35 cellular contexts compared by ENCODE assay signal in genomic region chr22:44301039-44301438, GRCh38. TPM values are rescaled to one million over a fixed set of nuclear protein-coding genes. Genes with fewer than 3 reads are reported as not detected.
"Had no signal": no experiment of that assay in that cellular context is flagged by ENCODE, and none has a peak within 500 bp of the region (broad histone marks: within the 10 kb centered on the region; RNA-seq: fewer than 3 reads in every experiment).

No MANE protein-coding gene starts in this region.

- H3K36me3 ChIP-seq: ascending aorta, cardiac muscle cell had no signal

- H3K4me1 Mint-ChIP-seq: activated B cell treated with CpG ODN at 0.5 μM for 24 hours; activated CD4-positive, alpha-beta T cell treated with anti-CD3 and anti-CD28 coated beads, Interleukin-2, amount 10 ng/mL, durations not matched to agents 24 days and 14 days; activated naive CD4-positive, alpha-beta T cell treated with anti-CD3 and anti-CD28 coated beads, Interleukin-2, amount 10 ng/mL, durations not matched to agents 7 days and 5 days; activated naive CD4-positive, alpha-beta T cell treated with anti-CD3 and anti-CD28 coated beads, Interleukin-2, amount 50 U/mL, for 24 hours; activated naive CD8-positive, alpha-beta T cell treated with anti-CD3 and anti-CD28 coated beads, Interleukin-2, amount 10 ng/mL, durations not matched to agents 7 days and 5 days; activated naive CD8-positive, alpha-beta T cell treated with anti-CD3 and anti-CD28 coated beads, Interleukin-2, amount 50 U/mL, for 24 hours; central memory CD8-positive, alpha-beta T cell had no signal

- H3K27me3 Mint-ChIP-seq: activated CD4-positive, alpha-beta T cell treated with anti-CD3 and anti-CD28 coated beads, Interleukin-2, amount 10 ng/mL, durations not matched to agents 24 days and 14 days; activated naive CD4-positive, alpha-beta T cell treated with anti-CD3 and anti-CD28 coated beads, Interleukin-2, amount 50 U/mL, for 24 hours; activated naive CD8-positive, alpha-beta T cell had no signal

- DNase-seq: activated B cell treated with CpG ODN at 0.5 μM for 24 hours; activated CD4-positive, alpha-beta memory T cell treated with anti-CD3 and anti-CD28 coated beads for 36 hours; activated CD4-positive, alpha-beta T cell treated with anti-CD3 and anti-CD28 coated beads for 4 hours; activated CD4-positive, alpha-beta T cell treated with anti-CD3 and anti-CD28 coated beads, Interleukin-2, amount 10 ng/mL, durations not matched to agents 24 days and 14 days; activated CD4-positive, alpha-beta T cell treated with anti-CD3 and anti-CD28 coated beads, Interleukin-2, amount 50 U/mL, for 1 hour; activated CD4-positive, alpha-beta T cell treated with anti-CD3 and anti-CD28 coated beads, Interleukin-2, amount 50 U/mL, for 4 hours; activated CD4-positive, CD25-positive, alpha-beta regulatory T cell treated with anti-CD3 and anti-CD28 coated beads, Interleukin-2, amount 50 U/mL, for 72 hours; activated CD8-positive, alpha-beta memory T cell treated with anti-CD3 and anti-CD28 coated beads, Interleukin-2, amount 50 U/mL, for 4 hours; activated CD8-positive, alpha-beta T cell treated with anti-CD3 and anti-CD28 coated beads for 36 hours; activated effector memory CD4-positive, alpha-beta T cell treated with Interleukin-2 at 50 U/mL for 16 hours; activated gamma-delta T cell; activated naive CD4-positive, alpha-beta T cell treated with anti-CD3 and anti-CD28 coated beads, Interleukin-2, amount 10 ng/mL, durations not matched to agents 7 days and 5 days; activated naive CD4-positive, alpha-beta T cell treated with Interleukin-2 at 50 U/mL for 16 hours; activated naive CD8-positive, alpha-beta T cell treated with anti-CD3 and anti-CD28 coated beads, Interleukin-2, amount 10 ng/mL, durations not matched to agents 7 days and 5 days; activated naive CD8-positive, alpha-beta T cell treated with anti-CD3 and anti-CD28 coated beads, Interleukin-2, amount 50 U/mL, for 24 hours; activated T-cell treated with anti-CD3 and anti-CD28 coated beads for 4 hours; activated T-cell treated with anti-CD3 and anti-CD28 coated beads, Interleukin-2, amount 50 U/mL, for 1 hour; activated T-cell treated with anti-CD3 and anti-CD28 coated beads, Interleukin-2, amount 50 U/mL, for 48 hours; amygdala; anterior cingulate cortex; caudate nucleus; cerebellar nuclear complex; T-helper 1 cell; T-helper 2 cell; T-helper 9 cell had no signal

- H3K4me3 Mint-ChIP-seq: activated B cell treated with CpG ODN at 0.5 μM for 24 hours; activated CD4-positive, alpha-beta memory T cell treated with anti-CD3 and anti-CD28 coated beads for 36 hours; activated CD4-positive, alpha-beta T cell treated with anti-CD3 and anti-CD28 coated beads, Interleukin-2, amount 10 ng/mL, durations not matched to agents 24 days and 14 days; activated CD8-positive, alpha-beta T cell treated with anti-CD3 and anti-CD28 coated beads for 36 hours; activated naive CD4-positive, alpha-beta T cell treated with anti-CD3 and anti-CD28 coated beads, Interleukin-2, amount 10 ng/mL, durations not matched to agents 7 days and 5 days; activated naive CD4-positive, alpha-beta T cell treated with anti-CD3 and anti-CD28 coated beads, Interleukin-2, amount 50 U/mL, for 24 hours; activated naive CD8-positive, alpha-beta T cell; activated naive CD8-positive, alpha-beta T cell treated with anti-CD3 and anti-CD28 coated beads, Interleukin-2, amount 10 ng/mL, durations not matched to agents 7 days and 5 days; activated naive CD8-positive, alpha-beta T cell treated with anti-CD3 and anti-CD28 coated beads, Interleukin-2, amount 50 U/mL, for 24 hours; central memory CD8-positive, alpha-beta T cell; T-helper 1 cell treated with Interleukin-12 subunit alpha and Interleukin-12 subunit beta and Interleukin-4 antibody, amounts not matched to agents 30 μg/mL and 1 μg/mL, for 36 hours; T-helper 2 cell treated with Interferon-gamma antibody and Interleukin-4, amounts not matched to agents 5 μg/mL and 100 μg/mL, for 36 hours had no signal

- H3K9me3 ChIP-seq: ascending aorta had no signal

- H3K4me3 ChIP-seq: ascending aorta, cardiac muscle cell had no signal

- H3K9me3 Mint-ChIP-seq: activated B cell treated with CpG ODN at 0.5 μM for 24 hours; activated CD4-positive, alpha-beta memory T cell treated with anti-CD3 and anti-CD28 coated beads for 36 hours; activated CD4-positive, alpha-beta T cell treated with anti-CD3 and anti-CD28 coated beads, Interleukin-2, amount 10 ng/mL, durations not matched to agents 24 days and 14 days; activated CD8-positive, alpha-beta T cell treated with anti-CD3 and anti-CD28 coated beads for 36 hours; activated naive CD4-positive, alpha-beta T cell treated with anti-CD3 and anti-CD28 coated beads, Interleukin-2, amount 10 ng/mL, durations not matched to agents 7 days and 5 days; activated naive CD4-positive, alpha-beta T cell treated with anti-CD3 and anti-CD28 coated beads, Interleukin-2, amount 50 U/mL, for 24 hours; activated naive CD8-positive, alpha-beta T cell treated with anti-CD3 and anti-CD28 coated beads, Interleukin-2, amount 10 ng/mL, durations not matched to agents 7 days and 5 days; activated naive CD8-positive, alpha-beta T cell treated with anti-CD3 and anti-CD28 coated beads, Interleukin-2, amount 50 U/mL, for 24 hours; activated T-helper 2 cell treated with anti-CD3 and anti-CD28 coated beads, Interferon-gamma antibody, Interleukin-2, Interleukin-4, amounts not matched to agents 10 μg/mL and 5 μg/mL and 100 μg/mL, durations not matched to agents 14 hours and 24 hours and 36 hours; central memory CD8-positive, alpha-beta T cell; T-helper 1 cell treated with Interleukin-12 subunit alpha and Interleukin-12 subunit beta and Interleukin-4 antibody, amounts not matched to agents 30 μg/mL and 1 μg/mL, for 36 hours; T-helper 2 cell treated with Interferon-gamma antibody and Interleukin-4, amounts not matched to agents 5 μg/mL and 100 μg/mL, for 36 hours had no signal

- H3K27ac ChIP-seq: ascending aorta, cardiac muscle cell, VCaP had no signal

- ATAC-seq: activated CD8-positive, alpha-beta T cell treated with anti-CD3 and anti-CD28 coated beads for 36 hours; activated naive CD8-positive, alpha-beta T cell treated with anti-CD3 and anti-CD28 coated beads, Interleukin-2, amount 50 U/mL, for 24 hours had no signal

- H3K36me3 Mint-ChIP-seq: activated CD4-positive, alpha-beta memory T cell treated with anti-CD3 and anti-CD28 coated beads for 36 hours; activated naive CD4-positive, alpha-beta T cell treated with anti-CD3 and anti-CD28 coated beads, Interleukin-2, amount 10 ng/mL, durations not matched to agents 7 days and 5 days; activated naive CD4-positive, alpha-beta T cell treated with anti-CD3 and anti-CD28 coated beads, Interleukin-2, amount 50 U/mL, for 24 hours; activated naive CD8-positive, alpha-beta T cell; activated naive CD8-positive, alpha-beta T cell treated with anti-CD3 and anti-CD28 coated beads, Interleukin-2, amount 10 ng/mL, durations not matched to agents 7 days and 5 days had no signal

- H3K27ac Mint-ChIP-seq: activated B cell treated with CpG ODN at 0.5 μM for 24 hours; activated CD4-positive, alpha-beta memory T cell treated with anti-CD3 and anti-CD28 coated beads for 36 hours; activated CD4-positive, alpha-beta T cell treated with anti-CD3 and anti-CD28 coated beads, Interleukin-2, amount 10 ng/mL, durations not matched to agents 24 days and 14 days; activated CD8-positive, alpha-beta T cell treated with anti-CD3 and anti-CD28 coated beads for 36 hours; activated naive CD4-positive, alpha-beta T cell treated with anti-CD3 and anti-CD28 coated beads, Interleukin-2, amount 10 ng/mL, durations not matched to agents 7 days and 5 days; activated naive CD4-positive, alpha-beta T cell treated with anti-CD3 and anti-CD28 coated beads, Interleukin-2, amount 50 U/mL, for 24 hours; activated naive CD8-positive, alpha-beta T cell; activated naive CD8-positive, alpha-beta T cell treated with anti-CD3 and anti-CD28 coated beads, Interleukin-2, amount 10 ng/mL, durations not matched to agents 7 days and 5 days; activated naive CD8-positive, alpha-beta T cell treated with anti-CD3 and anti-CD28 coated beads, Interleukin-2, amount 50 U/mL, for 24 hours; activated T-helper 2 cell treated with anti-CD3 and anti-CD28 coated beads, Interferon-gamma antibody, Interleukin-2, Interleukin-4, amounts not matched to agents 10 μg/mL and 5 μg/mL and 100 μg/mL, durations not matched to agents 14 hours and 24 hours and 36 hours; T-helper 1 cell treated with Interleukin-12 subunit alpha and Interleukin-12 subunit beta and Interleukin-4 antibody, amounts not matched to agents 30 μg/mL and 1 μg/mL, for 36 hours; T-helper 2 cell treated with Interferon-gamma antibody and Interleukin-4, amounts not matched to agents 5 μg/mL and 100 μg/mL, for 36 hours had no signal

- H3K27me3 ChIP-seq: ascending aorta, cardiac muscle cell had no signal

- H3K4me1 ChIP-seq: ascending aorta had no signal

RNA-seq across cellular contexts. Expression of gene SHISAL1, which starts 11.7 kb away (rescaled TPM):
- total RNA-seq: activated B cell treated with CpG ODN at 0.5 μM for 24 hours; activated CD4-positive, alpha-beta memory T cell treated with anti-CD3 and anti-CD28 coated beads for 36 hours; activated CD4-positive, alpha-beta T cell treated with anti-CD3 and anti-CD28 coated beads, Interleukin-2, amount 10 ng/mL, durations not matched to agents 24 days and 14 days; activated CD8-positive, alpha-beta memory T cell treated with anti-CD3 and anti-CD28 coated beads for 36 hours; activated CD8-positive, alpha-beta T cell treated with anti-CD3 and anti-CD28 coated beads for 36 hours; activated naive CD8-positive, alpha-beta T cell treated with anti-CD3 and anti-CD28 coated beads, Interleukin-2, amount 10 ng/mL, durations not matched to agents 7 days and 5 days; activated T-helper 2 cell treated with anti-CD3 and anti-CD28 coated beads, Interferon-gamma antibody, Interleukin-2, Interleukin-4, amounts not matched to agents 10 μg/mL and 5 μg/mL and 100 μg/mL, durations not matched to agents 14 hours and 24 hours and 36 hours had no signal
